ENCODE assay signal across 8 cellular contexts in the genomic region with DNA sequence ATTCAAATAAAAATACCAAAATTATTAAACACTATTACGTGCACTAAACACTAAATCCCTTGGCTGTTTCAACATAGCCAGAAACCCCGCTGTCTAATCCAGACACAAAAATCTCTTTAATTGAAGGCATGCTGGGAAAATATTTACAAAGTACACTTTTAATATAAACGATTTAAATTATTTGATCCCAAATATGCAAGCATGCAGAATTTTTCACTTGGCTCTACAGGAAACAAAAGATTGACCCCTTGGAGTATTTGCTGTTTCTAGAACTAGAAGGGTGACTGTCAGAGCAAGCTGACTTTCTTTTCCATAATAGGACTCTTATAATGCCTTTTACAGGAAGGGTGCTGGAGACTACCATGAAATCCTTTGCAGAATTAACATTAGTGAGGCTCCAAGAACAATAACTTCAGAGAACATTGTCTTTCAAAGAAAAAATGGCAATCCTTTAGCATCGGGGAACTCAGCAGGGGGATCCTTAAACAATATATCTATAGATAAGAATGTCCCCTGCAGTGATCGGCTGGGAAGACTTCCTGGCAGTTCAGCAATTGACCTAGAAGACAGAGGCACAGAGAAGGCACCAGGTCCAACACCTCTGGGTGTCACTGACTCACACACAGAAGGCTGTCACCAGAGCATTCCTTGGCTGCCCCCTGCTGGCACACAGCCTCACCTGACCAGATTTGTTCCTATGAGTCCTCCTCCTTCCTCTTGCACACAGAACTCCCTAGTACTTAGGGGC. TPM values are rescaled to one million over a fixed set of nuclear protein-coding genes. Genes with fewer than 3 reads are reported as not detected.
DNase-seq lines count a peak whose midpoint lies in the region; ATAC-seq and TF ChIP-seq lines count a peak whose summit lies in the region.

No MANE protein-coding gene starts in this region.

- H3K4me1 ChIP-seq in SK-N-SH (ENCODE audit: control insufficient read depth in 1 of 2, insufficient read depth in 2 of 2, low read depth in 1 of 2, low read length in 1 of 2) (no peaks in the 10 kb centered on the region), spleen (peaks cover 5 to 35% (median 24%) of the 10 kb centered on the region in 6 donors)

- H2AFZ ChIP-seq in SK-N-SH (ENCODE audit: low read depth) = no peak overlapping the region

- no peak overlapping the region for H3K4me2 ChIP-seq in SK-N-SH

- peak; percentile 91 for ATAC-seq in GM21825 (IDR thresholded peaks at IDR 0.05; ENCODE audit: unreplicated experiment)

- H3K27me3 ChIP-seq in SK-N-SH (ENCODE audit: insufficient read depth) = no peaks in the 10 kb centered on the region
- H3K27me3 ChIP-seq in spleen (replicated peaks in 1 of 7) = no peaks in the 10 kb centered on the region

- H3K79me2 ChIP-seq in SK-N-SH (ENCODE audit: insufficient read depth) = no peaks in the 10 kb centered on the region

- intact Hi-C loops in spleen (cut with DNase I; ENCODE audit: low total_unique reads) = loop anchor here (5.0 kb wide), 1 partner anchor 182 kb away; no protein-coding TSS in a partner anchor

- peak; percentile 73 for TF ChIP-seq CTCF in GM10248 (IDR thresholded peaks at IDR 0.05; ENCODE audit: control extremely low read depth, extremely low read depth, low read depth, missing control alignments)
- TF ChIP-seq CTCF in SK-N-SH (IDR thresholded peaks at IDR 0.05) = peak; percentile 77
- peak; percentile 33 to 72 (median 57) for TF ChIP-seq CTCF in spleen (IDR thresholded peaks at IDR 0.05 in 8 of 11, conservative IDR thresholded peaks at IDR 0.05 in 3 of 11)

- H3K4me3 ChIP-seq in SK-N-SH (ENCODE audit: low read depth in 2 of 2, low read length in 1 of 2) = no peak overlapping the region; a peak in 1 of 4 replicates
- no peak overlapping the region for H3K4me3 ChIP-seq in spleen

- TF ChIP-seq RAD21 in SK-N-SH (IDR thresholded peaks at IDR 0.05; ENCODE audit: low read length) = peak; percentile 88

- H3K36me3 ChIP-seq in SK-N-SH (replicated peaks in 1 of 2; ENCODE audit: control insufficient read depth in 1 of 2, insufficient read depth in 2 of 2, low read length in 1 of 2) (peaks cover 69 to 71% of the 10 kb centered on the region in 2 experiments), spleen (peaks cover 0 to 99% (median 80%) of the 10 kb centered on the region in 6 donors)

- DNase-seq in GM10248 (ENCODE audit: extremely low spot score) = peak; percentile 52
- DNase-seq in KBM-7 = peak; percentile 86
- peak; percentile 54 for DNase-seq in SK-N-SH
- peak; percentile 48 for DNase-seq in activated naive CD8-positive, alpha-beta T cell treated with anti-CD3 and anti-CD28 coated beads, Interleukin-2, amount 50 U/mL, for 16 hours (ENCODE audit: low read depth, low spot score)
- peak; percentile 13 to 57 for DNase-seq in hippocampal formation (lab: John Stamatoyannopoulos, UW)
- peak; percentile 88 for DNase-seq in spleen
- DNase-seq in NCI-H187 treated with DMSO at 0.1 percent for 48 hours (lab: John Stamatoyannopoulos, UW) = no peak

- no peaks in the 10 kb centered on the region for H3K9me2 ChIP-seq in SK-N-SH

- CTCF ChIA-PET in GM10248 (lab: Yijun Ruan, JAX) (interaction anchor here (0.7 to 8.2 kb wide), 15 partner anchors 9 to 183 kb away, joined by 3 to 112 read pairs (median 6); a partner anchor contains a TSS), SK-N-SH (lab: Yijun Ruan, JAX) (interaction anchor here (0.6 to 3.6 kb wide), 25 partner anchors 9 to 229 kb away, joined by 3 to 56 read pairs (median 3); a partner anchor contains a TSS)

- WGBS in SK-N-SH (ENCODE audit: low lambda C conversion rate) = 72% methylated on average over 5 of the region's 5 CpGs
- WGBS in spleen, 5 donors = 63 to 74% (median 66%) methylated on average over 5 of the region's 5 CpGs

- H3K9ac ChIP-seq in SK-N-SH = no peak overlapping the region

- TF ChIP-seq POLR2A in spleen (IDR thresholded peaks at IDR 0.05) = no peak

- no peak overlapping the region for H3K27ac ChIP-seq in SK-N-SH (ENCODE audit: low read depth in 2 of 2, low read length in 1 of 2)
- peak overlapping the region in 6 of 8 donors; percentile 14 to 56 (median 28) for H3K27ac ChIP-seq in spleen

- in situ Hi-C loops in KBM-7 (cut with MboI; ENCODE audit: low pct_unique_long_range_greater_than_20kb, low sequenced_read_pairs) = loop anchor here (25.0 kb wide), 1 partner anchor 172 kb away; no protein-coding TSS in a partner anchor

- TF ChIP-seq EP300 in SK-N-SH (IDR thresholded peaks at IDR 0.05; ENCODE audit: borderline replicate concordance in 1 of 2, low read depth in 1 of 2, low read length in 1 of 2) = no peak

- no peaks in the 10 kb centered on the region for H3F3A ChIP-seq in SK-N-SH (replicated peaks; ENCODE audit: insufficient read depth)

- no peaks in the 10 kb centered on the region for H3K9me3 ChIP-seq in SK-N-SH
- H3K9me3 ChIP-seq in spleen = no peaks in the 10 kb centered on the region

- no peaks in the 10 kb centered on the region for H4K20me1 ChIP-seq in SK-N-SH (ENCODE audit: insufficient read depth)

- POLR2A ChIA-PET in GM10248 (lab: Yijun Ruan, JAX) = no interaction called here
- POLR2A ChIA-PET in SK-N-SH (lab: Yijun Ruan, JAX) = no interaction called here

TF ChIP-seq in SK-N-SH, 30 proteins besides CTCF, POLR2A, EP300 and RAD21:
- TF ChIP-seq SMC3 (IDR thresholded peaks at IDR 0.05; ENCODE audit: low read depth, low read length) (peak; percentile 86), NFIC (IDR thresholded peaks at IDR 0.05; ENCODE audit: borderline replicate concordance) (no peak)

RNA-seq across cellular contexts. Expression of a gene that starts 55.8 kb away (rescaled TPM):
- polyA plus RNA-seq in SK-N-SH (2012; rRNA removed) (not detected in 2 replicates), spleen (not detected)
- polyA plus RNA-seq in SK-N-SH (2012; cell fraction: cytosol; rRNA removed) = not detected in 2 replicates
- 0.19 TPM in 1 of 2 replicates, not detected in the other for polyA plus RNA-seq in SK-N-SH (2012; cell fraction: nucleus; rRNA removed)
- total RNA-seq in spleen = not detected

Comparison
In these comparisons a context has a peak if more than half of its experiments do, and no peak if none do; other contexts are left out.
1. H3K27ac ChIP-seq: peak in spleen (6 of 8); none in SK-N-SH (0 of 2).
2. Peak in every context shown above with its lines, with median percentiles within 50 percentile points of each other: CTCF ChIP-seq.